ENCODE assay signal across 15 cellular contexts in the genomic region with DNA sequence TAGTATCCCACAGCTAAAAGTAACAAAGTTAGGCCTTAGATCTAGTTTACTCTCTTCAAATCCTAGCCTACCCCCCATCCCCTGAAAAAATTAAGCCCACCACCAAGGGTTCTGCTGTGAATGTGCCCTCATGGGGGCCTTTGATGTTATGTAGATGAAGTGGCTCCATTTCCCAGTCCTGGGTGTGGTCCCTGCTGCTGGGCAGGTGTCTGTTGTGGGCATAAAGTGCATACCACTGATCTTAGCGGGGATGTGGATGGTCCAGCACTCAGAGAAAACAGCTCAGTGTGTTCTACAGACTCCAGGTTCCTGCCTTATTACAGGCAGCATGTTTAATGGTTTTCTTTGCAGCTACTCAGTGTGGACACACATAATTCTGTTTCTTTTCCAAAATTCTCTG. TPM values are rescaled to one million over a fixed set of nuclear protein-coding genes. Genes with fewer than 3 reads are reported as not detected.
DNase-seq lines count a peak whose midpoint lies in the region; ATAC-seq and TF ChIP-seq lines count a peak whose summit lies in the region.
"Had no signal": no experiment of that assay in that cellular context is flagged by ENCODE, and none has a peak within 500 bp of the region (broad histone marks: within the 10 kb centered on the region; RNA-seq: fewer than 3 reads in every experiment).

No MANE protein-coding gene starts in this region.

- TF ChIP-seq CTCF in glutamatergic neuron (IDR thresholded peaks at IDR 0.05; ENCODE audit: partially characterized antibody, unreplicated experiment): no peak
- TF ChIP-seq CTCF in adrenal gland (IDR thresholded peaks at IDR 0.05): no peak

- no peak for DNase-seq in stimulated activated naive CD8-positive, alpha-beta T cell treated with anti-CD3 and anti-CD28 coated beads, Interleukin-15, Interleukin-2, amounts not matched to agents 100 U/mL and 50 U/mL, for 24 hours
- no peak for DNase-seq in T-helper 17 cell
- DNase-seq in glutamatergic neuron: no peak
- DNase-seq in adrenal gland: no peak
- DNase-seq: AML-193; dorsolateral prefrontal cortex; midbrain; NCI-H1092; NCI-H526 treated with DMSO at 0.1 percent for 48 hours; stimulated activated CD4-positive, alpha-beta T cell treated with anti-CD3 and anti-CD28 coated beads, Interleukin-1b, Interleukin-23, amount 100 ng/mL, for 48 hours had no signal

- H3K4me1 Mint-ChIP-seq in stimulated activated naive CD8-positive, alpha-beta T cell treated with anti-CD3 and anti-CD28 coated beads, Interleukin-15, Interleukin-2, amounts not matched to agents 100 ng/mL and 50 ng/mL, for 24 hours (ENCODE audit: low read depth): peaks cover 25% of the 10 kb centered on the region
- H3K4me1 Mint-ChIP-seq in T-helper 17 cell: peaks cover 5% of the 10 kb centered on the region
- peaks cover 5% of the 10 kb centered on the region for H3K4me1 Mint-ChIP-seq in glutamatergic neuron (ENCODE audit: low read depth, unreplicated experiment)

- H3K36me3 ChIP-seq in adrenal gland (replicated peaks in 1 of 2): no peaks in the 10 kb centered on the region

- peaks cover 10% of the 10 kb centered on the region for H3K36me3 Mint-ChIP-seq in stimulated activated naive CD8-positive, alpha-beta T cell treated with anti-CD3 and anti-CD28 coated beads, Interleukin-15, Interleukin-2, amounts not matched to agents 100 ng/mL and 50 ng/mL, for 24 hours (ENCODE audit: low read depth)
- H3K36me3 Mint-ChIP-seq in T-helper 17 cell (ENCODE audit: low read depth) (no peaks in the 10 kb centered on the region), glutamatergic neuron (ENCODE audit: unreplicated experiment) (no peaks in the 10 kb centered on the region)

- TF ChIP-seq POLR2A in adrenal gland (IDR thresholded peaks at IDR 0.05): no peak

- H3K9me3 ChIP-seq in T-helper 17 cell (ENCODE audit: control insufficient read depth, low read length, poor library complexity, severe bottlenecking) (no peaks in the 10 kb centered on the region), adrenal gland (replicated peaks in 1 of 3) (no peaks in the 10 kb centered on the region)
- H3K9me3 ChIP-seq: HAP-1 had no signal

- H3K27me3 ChIP-seq in adrenal gland: no peaks in the 10 kb centered on the region
- H3K27me3 ChIP-seq: dorsolateral prefrontal cortex had no signal

- intact Hi-C loops in adrenal gland (cut with DNase I): loop anchor here (10.0 kb wide), 2 partner anchors 62 to 162 kb away; a partner anchor contains a TSS

- no peaks in the 10 kb centered on the region for H3K9me3 Mint-ChIP-seq in stimulated activated naive CD8-positive, alpha-beta T cell treated with anti-CD3 and anti-CD28 coated beads, Interleukin-15, Interleukin-2, amounts not matched to agents 100 ng/mL and 50 ng/mL, for 24 hours
- H3K9me3 Mint-ChIP-seq in glutamatergic neuron (ENCODE audit: unreplicated experiment): peaks cover 7% of the 10 kb centered on the region

- 95 to 100% (median 98%) methylated on average over 1 of the region's 1 CpG for WGBS in adrenal gland, 4 donors

- H3K27me3 Mint-ChIP-seq in stimulated activated naive CD8-positive, alpha-beta T cell treated with anti-CD3 and anti-CD28 coated beads, Interleukin-15, Interleukin-2, amounts not matched to agents 100 ng/mL and 50 ng/mL, for 24 hours: no peaks in the 10 kb centered on the region
- no peaks in the 10 kb centered on the region for H3K27me3 Mint-ChIP-seq in T-helper 17 cell
- peaks cover 8% of the 10 kb centered on the region for H3K27me3 Mint-ChIP-seq in glutamatergic neuron (ENCODE audit: unreplicated experiment)

- H3K4me3 Mint-ChIP-seq in stimulated activated naive CD8-positive, alpha-beta T cell treated with anti-CD3 and anti-CD28 coated beads, Interleukin-15, Interleukin-2, amounts not matched to agents 100 ng/mL and 50 ng/mL, for 24 hours: peak overlapping the region; percentile 67
- H3K4me3 Mint-ChIP-seq in T-helper 17 cell (peak overlapping the region; percentile 55), glutamatergic neuron (ENCODE audit: unreplicated experiment) (peak overlapping the region; percentile 25)

- H3K27ac Mint-ChIP-seq in stimulated activated naive CD8-positive, alpha-beta T cell treated with anti-CD3 and anti-CD28 coated beads, Interleukin-15, Interleukin-2, amounts not matched to agents 100 ng/mL and 50 ng/mL, for 24 hours: peak overlapping the region; percentile 56
- H3K27ac Mint-ChIP-seq in T-helper 17 cell (peak overlapping the region; percentile 96), glutamatergic neuron (ENCODE audit: unreplicated experiment) (no peak overlapping the region)

- ATAC-seq in stimulated activated naive CD8-positive, alpha-beta T cell treated with anti-CD3 and anti-CD28 coated beads, Interleukin-15, Interleukin-2, amounts not matched to agents 100 U/mL and 50 U/mL, for 24 hours: no peak
- no peak for ATAC-seq in T-helper 17 cell
- ATAC-seq in HG02981 (IDR thresholded peaks at IDR 0.05; ENCODE audit: unreplicated experiment): no peak
- no peak for ATAC-seq in HG03521 (IDR thresholded peaks at IDR 0.05; ENCODE audit: unreplicated experiment)
- no peak for ATAC-seq in GM21390 (IDR thresholded peaks at IDR 0.05; ENCODE audit: unreplicated experiment)

- no peak overlapping the region for H3K4me3 ChIP-seq in adrenal gland
- H3K4me3 ChIP-seq: HAP-1 had no signal

- no peak overlapping the region for H3K27ac ChIP-seq in adrenal gland

- H3K4me1 ChIP-seq in adrenal gland (replicated peaks in 1 of 2): peaks cover 0 to 6% of the 10 kb centered on the region in 2 donors
- H3K4me1 ChIP-seq: HAP-1 had no signal

RNA-seq across cellular contexts. Expression of a gene that starts 1.9 kb away (rescaled TPM):
- total RNA-seq in T-helper 17 cell: 10 to 100 TPM in 1 of 2 donors, 1 to 10 TPM in 1; 9.0 to 10.9 TPM
- total RNA-seq in glutamatergic neuron (ENCODE audit: unreplicated experiment): 9.9 TPM
- 10 to 100 TPM in 6 of 8 donors, 1 to 10 TPM in 2; 7.1 to 19.5 (median 14.8) TPM for total RNA-seq in adrenal gland
- 10 to 100 TPM in 1 of 3 donors, 1 to 10 TPM in 2; 3.9 to 13.1 (median 6.6) TPM for polyA plus RNA-seq in adrenal gland

RNA-seq across cellular contexts. Expression of a gene that starts 32.6 kb away (rescaled TPM):
- total RNA-seq in T-helper 17 cell: 10 to 100 TPM; 31.5 to 36.5 TPM
- 57.5 TPM for total RNA-seq in glutamatergic neuron (ENCODE audit: unreplicated experiment)
- total RNA-seq in adrenal gland: 100 to 1,000 TPM in 4 of 8 donors, 10 to 100 TPM in 4; 62.2 to 267 (median 101) TPM
- polyA plus RNA-seq in adrenal gland: 100 to 1,000 TPM in 1 of 3 donors, 10 to 100 TPM in 2; 56.4 to 195 (median 82.7) TPM
